1 cellular context compared by ENCODE assay signal in genomic region chr20:62175711-62176110, GRCh38.
TF ChIP-seq lines count a peak whose summit lies in the region.

No MANE protein-coding gene starts in this region.

TF ChIP-seq in HepG2, 621 proteins besides CTCF, POLR2A, EP300 and RAD21:
- TF ChIP-seq DZIP1 (CRISPR knock-in tag; IDR thresholded peaks at IDR 0.05) (no peak), SRF (IDR thresholded peaks at IDR 0.05; ENCODE audit: low read depth, low read length) (no peak), POLR2AphosphoS2 (IDR thresholded peaks at IDR 0.05; ENCODE audit: low read depth, low read length) (no peak), CHD4 (IDR thresholded peaks at IDR 0.05; ENCODE audit: borderline replicate concordance, low read length) (no peak), HOXD1 (CRISPR knock-in tag; IDR thresholded peaks at IDR 0.05) (no peak), GATA4 (IDR thresholded peaks at IDR 0.05; ENCODE audit: borderline replicate concordance, low read depth) (no peak), ZNF615 (CRISPR knock-in tag; IDR thresholded peaks at IDR 0.05; ENCODE audit: borderline replicate concordance) (no peak), KMT2A (CRISPR knock-in tag; IDR thresholded peaks at IDR 0.05) (no peak), RAD51 (IDR thresholded peaks at IDR 0.05; ENCODE audit: borderline replicate concordance) (no peak), ZNF18 (CRISPR knock-in tag; IDR thresholded peaks at IDR 0.05; ENCODE audit: insufficient replicate concordance) (no peak), MIER3 (CRISPR knock-in tag; IDR thresholded peaks at IDR 0.05; ENCODE audit: borderline replicate concordance) (no peak), HDAC1 (CRISPR knock-in tag; IDR thresholded peaks at IDR 0.05) (no peak), FOXP4 (CRISPR knock-in tag; IDR thresholded peaks at IDR 0.05) (no peak), ZNF775 (CRISPR knock-in tag; IDR thresholded peaks at IDR 0.05; ENCODE audit: borderline replicate concordance) (no peak)
